Comparison of ENCODE assay signal across 25 cellular contexts in the genomic region with DNA sequence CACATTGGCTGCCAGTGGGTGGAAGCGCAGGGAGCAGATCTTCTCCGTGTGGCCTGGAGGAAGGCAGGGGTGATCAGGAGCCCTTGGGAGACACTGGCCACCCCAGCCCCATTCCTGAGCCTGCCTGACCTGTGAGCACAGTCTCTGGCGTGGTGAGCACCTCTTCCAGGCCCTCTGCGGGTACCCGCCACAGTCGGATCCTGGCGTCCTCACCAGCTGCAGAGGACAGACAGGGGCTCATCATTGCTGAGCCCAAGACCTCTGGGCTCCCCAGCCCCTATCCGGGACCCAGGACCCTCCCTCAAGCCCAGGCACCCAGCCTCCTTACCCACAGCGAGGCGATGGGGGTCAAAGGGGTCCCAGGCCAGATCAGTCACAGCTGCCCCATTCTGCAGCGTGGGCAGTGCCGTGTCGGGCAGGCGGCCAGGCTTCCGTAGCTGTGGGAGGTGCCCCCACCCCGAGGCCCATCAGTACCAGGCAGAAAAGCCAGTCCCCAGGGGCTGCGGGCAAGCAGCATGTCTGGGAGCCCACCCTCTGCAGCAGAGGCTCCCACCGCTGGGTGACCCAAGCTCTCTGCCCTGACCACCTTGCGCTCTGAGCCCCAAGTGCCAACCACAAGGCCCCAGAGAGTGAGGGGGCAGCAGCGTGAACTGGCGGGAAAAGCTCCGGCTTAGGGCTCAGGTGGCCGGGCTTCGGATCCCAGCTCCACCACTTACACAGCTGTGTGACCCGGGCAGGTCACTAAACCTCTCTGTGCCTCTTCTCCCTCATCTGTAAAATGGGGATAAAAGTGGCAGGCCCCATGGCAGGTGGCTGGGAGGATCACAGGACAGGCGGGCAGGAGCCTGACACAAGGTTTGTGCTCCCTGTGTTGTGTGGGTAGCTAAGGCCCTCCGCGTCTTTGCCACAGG. TPM values are rescaled to one million over a fixed set of nuclear protein-coding genes. Genes with fewer than 3 reads are reported as not detected.
"Had no signal": no experiment of that assay in that cellular context is flagged by ENCODE, and none has a peak within 500 bp of the region (broad histone marks: within the 10 kb centered on the region; RNA-seq: fewer than 3 reads in every experiment).

No MANE protein-coding gene starts in this region.

- H2AFZ ChIP-seq: hepatocyte had no signal

- DNase-seq: activated CD4-positive, alpha-beta T cell treated with anti-CD3 and anti-CD28 coated beads, Interleukin-2, amount 50 U/mL, for 1 hour; activated CD8-positive, alpha-beta memory T cell treated with anti-CD3 and anti-CD28 coated beads for 24 hours; activated CD8-positive, alpha-beta memory T cell treated with anti-CD3 and anti-CD28 coated beads, Interleukin-2, amount 50 U/mL, for 48 hours; activated effector memory CD4-positive, alpha-beta T cell treated with anti-CD3 and anti-CD28 coated beads, Interleukin-2, amount 50 U/mL, for 16 hours; activated naive CD4-positive, alpha-beta T cell treated with anti-CD3 and anti-CD28 coated beads, Interleukin-2, amount 50 U/mL, for 16 hours; activated T-cell treated with anti-CD3 and anti-CD28 coated beads, Interleukin-2, amount 50 U/mL, for 72 hours; amniotic stem cell; body of pancreas; foreskin fibroblast; mammary epithelial cell; midbrain; occipital lobe; retina; stimulated activated naive CD8-positive, alpha-beta T cell treated with anti-CD3 and anti-CD28 coated beads, Interleukin-15, Interleukin-2, amounts not matched to agents 100 U/mL and 50 U/mL, for 24 hours; T-cell; T-helper 9 cell; uterus had no signal

- H3K9me3 Mint-ChIP-seq: activated T-cell treated with anti-CD3 and anti-CD28 coated beads, Interleukin-2, amount 50 U/mL, for 72 hours; endodermal cell; nephron; T-cell had no signal

- H3K27me3 ChIP-seq: body of pancreas, hepatocyte, tibial nerve, uterus had no signal

- H3K27ac Mint-ChIP-seq: activated T-cell treated with anti-CD3 and anti-CD28 coated beads, Interleukin-2, amount 50 U/mL, for 72 hours; endodermal cell; nephron; T-cell had no signal

- H3K4me1 ChIP-seq: body of pancreas, uterus had no signal

- H3K27ac ChIP-seq: body of pancreas, epithelial cell of prostate, hepatocyte, tibial nerve, uterus had no signal

- H3K4me3 ChIP-seq: body of pancreas, hepatocyte, tibial nerve, uterus had no signal

- H3K36me3 ChIP-seq: uterus had no signal

- ATAC-seq: activated CD4-positive, CD25-positive, alpha-beta regulatory T cell treated with anti-CD3 and anti-CD28 coated beads, Interleukin-2, amount 50 U/mL, for 24 hours; activated T-cell treated with anti-CD3 and anti-CD28 coated beads, Interleukin-2, amount 50 U/mL, for 72 hours had no signal

- H3K4me1 Mint-ChIP-seq: endodermal cell, nephron had no signal

- H3K4me3 Mint-ChIP-seq: activated T-cell treated with anti-CD3 and anti-CD28 coated beads, Interleukin-2, amount 50 U/mL, for 72 hours; endodermal cell; nephron; T-cell had no signal

- FAIRE-seq: colon, keratinocyte had no signal

- H3K27me3 Mint-ChIP-seq: T-cell had no signal

- H3K4me2 ChIP-seq: hepatocyte had no signal

- H3K79me2 ChIP-seq: hepatocyte had no signal

- H3K9me3 ChIP-seq: body of pancreas, tibial nerve, uterus had no signal

RNA-seq across cellular contexts. Expression of a gene that starts 10.4 kb away (rescaled TPM):
- total RNA-seq: activated T-cell treated with anti-CD3 and anti-CD28 coated beads, Interleukin-2, amount 50 U/mL, for 72 hours had no signal
